ENCODE assay signal across 8 cellular contexts in genomic region chr16:2340564-2341455, GRCh38. TPM values are rescaled to one million over a fixed set of nuclear protein-coding genes. Genes with fewer than 3 reads are reported as not detected.
DNase-seq lines count a peak whose midpoint lies in the region; ATAC-seq and TF ChIP-seq lines count a peak whose summit lies in the region.

Gene ABCA3, minus strand, starts transcription at chr16:2340728. Its CDS starts 14,262 bp downstream, at chr16:2326466.

- H3K4me3 Mint-ChIP-seq in CD8-positive, alpha-beta T cell = peak within 1 kb of the TSS; percentile 85
- H3K4me3 Mint-ChIP-seq in activated CD8-positive, alpha-beta T cell treated with anti-CD3 and anti-CD28 coated beads for 36 hours = peak within 1 kb of the TSS; percentile 78

- H3K27me3 Mint-ChIP-seq in CD8-positive, alpha-beta T cell (ENCODE audit: low read depth) = peaks cover 5% of the 10 kb centered on the region
- peaks cover 8% of the 10 kb centered on the region for H3K27me3 Mint-ChIP-seq in activated CD8-positive, alpha-beta T cell treated with anti-CD3 and anti-CD28 coated beads for 36 hours

- H3K27me3 ChIP-seq in CD8-positive, alpha-beta T cell (ENCODE audit: insufficient read depth, low read length) = no peaks in the 10 kb centered on the region
- no peaks in the 10 kb centered on the region for H3K27me3 ChIP-seq in lung (ENCODE audit: control insufficient read depth, insufficient read depth)

- peak; percentile 87 to 98 (median 91) for DNase-seq in CD8-positive, alpha-beta T cell
- peak; percentile 93 for DNase-seq in NCI-H82 (lab: John Stamatoyannopoulos, UW)
- peak; percentile 94 for DNase-seq in activated CD8-positive, alpha-beta T cell treated with anti-CD3 and anti-CD28 coated beads for 36 hours
- peak; percentile 85 for DNase-seq in effector CD4-positive, alpha-beta T cell
- peak; percentile 91 for DNase-seq in lung (ENCODE audit: low spot score)
- peak; percentile 88 to 94 (median 88) for DNase-seq in stimulated activated CD4-positive, alpha-beta T cell treated with anti-CD3 and anti-CD28 coated beads, TNF-alpha, amount 100 ng/mL, for 4 hours (ENCODE audit: low read depth in 3 of 3)

- peak within 1 kb of the TSS; percentile 59 for H3K4me3 ChIP-seq in CD8-positive, alpha-beta T cell (ENCODE audit: low read depth, low read length)
- peak within 1 kb of the TSS; percentile 80 for H3K4me3 ChIP-seq in lung

- H3K27ac ChIP-seq in CD8-positive, alpha-beta T cell (ENCODE audit: low read depth, low read length) = no peak within 1 kb of the TSS
- peak within 1 kb of the TSS in 1 of 2 donors; percentile 78 for H3K27ac ChIP-seq in lung (ENCODE audit: low read depth in 1 of 2, low read length in 1 of 2)

- ATAC-seq in CD8-positive, alpha-beta T cell = peak; percentile 89
- ATAC-seq in GM19452 (IDR thresholded peaks at IDR 0.05; ENCODE audit: unreplicated experiment) = peak; percentile 87
- ATAC-seq in HG03575 (IDR thresholded peaks at IDR 0.05; ENCODE audit: extremely low read depth, insufficient number of reproducible peaks, low FRiP score, unreplicated experiment) = peak; percentile 38
- ATAC-seq in activated CD8-positive, alpha-beta T cell treated with anti-CD3 and anti-CD28 coated beads for 36 hours = peak; percentile 89
- peak; percentile 94 for ATAC-seq in lung (ENCODE audit: insufficient read depth, low FRiP score)

- H3K27ac Mint-ChIP-seq in CD8-positive, alpha-beta T cell = peak within 1 kb of the TSS; percentile 71
- H3K27ac Mint-ChIP-seq in activated CD8-positive, alpha-beta T cell treated with anti-CD3 and anti-CD28 coated beads for 36 hours = peak within 1 kb of the TSS; percentile 59

- H3K4me1 ChIP-seq in CD8-positive, alpha-beta T cell (ENCODE audit: insufficient read depth, low read length) = peaks cover 9% of the 10 kb centered on the region
- H3K4me1 ChIP-seq in lung (ENCODE audit: control insufficient read depth in 2 of 2, insufficient read depth in 2 of 2, low read length in 2 of 2) = peaks cover 0 to 10% of the 10 kb centered on the region in 2 donors

- H3K36me3 ChIP-seq in CD8-positive, alpha-beta T cell (ENCODE audit: insufficient read depth, low read length) = no peaks in the 10 kb centered on the region
- no peaks in the 10 kb centered on the region for H3K36me3 ChIP-seq in lung (ENCODE audit: control insufficient read depth in 2 of 2, insufficient read depth in 2 of 2, low read length in 2 of 2)

- peaks cover 13% of the 10 kb centered on the region for H3K4me1 Mint-ChIP-seq in CD8-positive, alpha-beta T cell (ENCODE audit: low read depth)
- peaks cover 20% of the 10 kb centered on the region for H3K4me1 Mint-ChIP-seq in activated CD8-positive, alpha-beta T cell treated with anti-CD3 and anti-CD28 coated beads for 36 hours (ENCODE audit: low read depth)

- H3K9me3 Mint-ChIP-seq in CD8-positive, alpha-beta T cell = no peaks in the 10 kb centered on the region
- no peaks in the 10 kb centered on the region for H3K9me3 Mint-ChIP-seq in activated CD8-positive, alpha-beta T cell treated with anti-CD3 and anti-CD28 coated beads for 36 hours

- intact Hi-C loops in CD8-positive, alpha-beta T cell (cut with DNase I, micrococcal nuclease) = loop anchor here (1.0 to 5.0 kb wide), 5 partner anchors 73 to 160 kb away; partner anchors contain the start of genes MLST8 (in 2 of the 2), CCNF (in 1 of the 2) and RNPS1 (in 1 of the 2)
- intact Hi-C loops in activated CD8-positive, alpha-beta T cell treated with anti-CD3 and anti-CD28 coated beads for 36 hours (cut with micrococcal nuclease) = loop anchor here (10.0 kb wide), 1 partner anchor 84 kb away; the partner anchor contains the start of gene CCNF

- 14 to 20% methylated on average over 63 to 110 of the region's 110 CpGs for WGBS in lung, 2 donors

- CTCF ChIA-PET in CD8-positive, alpha-beta T cell (lab: Charles Lee) = interaction anchor here (0.7 to 1.2 kb wide), 5 partner anchors 61 to 161 kb away, joined by 3 to 8 read pairs (median 4); no protein-coding TSS in a partner anchor
- CTCF ChIA-PET in activated CD8-positive, alpha-beta T cell treated with anti-CD3 and anti-CD28 coated beads for 36 hours (lab: Charles Lee) = interaction anchor here (0.7 to 1.1 kb wide), 11 partner anchors 9 to 161 kb away, joined by 3 to 5 read pairs (median 3); partner anchors contain the start of gene CCNF

- POLR2A ChIA-PET in CD8-positive, alpha-beta T cell (lab: Charles Lee) = interaction anchor here (0.9 kb wide), 1 partner anchor 134 kb away, joined by 3 read pairs; the partner anchor contains the start of gene TBC1D24
- POLR2A ChIA-PET in activated CD8-positive, alpha-beta T cell treated with anti-CD3 and anti-CD28 coated beads for 36 hours (lab: Charles Lee) = interaction anchor here (0.9 kb wide), 1 partner anchor 75 kb away, joined by 3 read pairs; no protein-coding TSS in a partner anchor

- no peaks in the 10 kb centered on the region for H3K36me3 Mint-ChIP-seq in CD8-positive, alpha-beta T cell
- H3K36me3 Mint-ChIP-seq in activated CD8-positive, alpha-beta T cell treated with anti-CD3 and anti-CD28 coated beads for 36 hours (ENCODE audit: low read depth) = peaks cover 2% of the 10 kb centered on the region

- TF ChIP-seq CTCF in CD8-positive, alpha-beta T cell (IDR thresholded peaks at IDR 0.05) = peak; percentile 100
- peak; percentile 100 for TF ChIP-seq CTCF in activated CD8-positive, alpha-beta T cell treated with anti-CD3 and anti-CD28 coated beads for 36 hours (IDR thresholded peaks at IDR 0.05)
- peak; percentile 97 for TF ChIP-seq CTCF in lung (IDR thresholded peaks at IDR 0.05; ENCODE audit: control extremely low read depth, extremely low read depth)

- no peaks in the 10 kb centered on the region for H3K9me3 ChIP-seq in CD8-positive, alpha-beta T cell (ENCODE audit: low read length)
- H3K9me3 ChIP-seq in lung (ENCODE audit: control insufficient read depth in 2 of 2, insufficient read depth in 1 of 2, low read length in 1 of 2) = no peaks in the 10 kb centered on the region

RNA-seq across cellular contexts. Expression of gene ABCA3, which starts in this region (rescaled TPM):
- 1 to 10 TPM; 3.7 to 4.0 TPM for total RNA-seq in CD8-positive, alpha-beta T cell
- 1 to 10 TPM; 2.9 to 3.6 TPM for total RNA-seq in activated CD8-positive, alpha-beta T cell treated with anti-CD3 and anti-CD28 coated beads for 36 hours
- 100 to 1,000 TPM; 486 to 607 TPM for total RNA-seq in lung
- polyA plus RNA-seq in lung = 100 to 1,000 TPM; 197 to 337 TPM

Comparison
In these comparisons a context has a peak if more than half of its experiments do, and no peak if none do; other contexts are left out.
1. RNA of gene ABCA3 (total RNA-seq): 486 to 607 TPM in lung; 3.7 to 4.0 TPM in CD8-positive, alpha-beta T cell and 2.9 to 3.6 TPM in activated CD8-positive, alpha-beta T cell treated with anti-CD3 and anti-CD28 coated beads for 36 hours; every median in the first group is over 10 times any median in the second.
2. ATAC-seq: peak in every context shown above with its lines; median percentile 94 in lung; 89 in CD8-positive, alpha-beta T cell; 89 in activated CD8-positive, alpha-beta T cell treated with anti-CD3 and anti-CD28 coated beads for 36 hours; 87 in GM19452; 38 in HG03575.
3. Peak in every context shown above with its lines, with median percentiles within 50 percentile points of each other: DNase-seq and CTCF ChIP-seq.